In the genomic region with DNA sequence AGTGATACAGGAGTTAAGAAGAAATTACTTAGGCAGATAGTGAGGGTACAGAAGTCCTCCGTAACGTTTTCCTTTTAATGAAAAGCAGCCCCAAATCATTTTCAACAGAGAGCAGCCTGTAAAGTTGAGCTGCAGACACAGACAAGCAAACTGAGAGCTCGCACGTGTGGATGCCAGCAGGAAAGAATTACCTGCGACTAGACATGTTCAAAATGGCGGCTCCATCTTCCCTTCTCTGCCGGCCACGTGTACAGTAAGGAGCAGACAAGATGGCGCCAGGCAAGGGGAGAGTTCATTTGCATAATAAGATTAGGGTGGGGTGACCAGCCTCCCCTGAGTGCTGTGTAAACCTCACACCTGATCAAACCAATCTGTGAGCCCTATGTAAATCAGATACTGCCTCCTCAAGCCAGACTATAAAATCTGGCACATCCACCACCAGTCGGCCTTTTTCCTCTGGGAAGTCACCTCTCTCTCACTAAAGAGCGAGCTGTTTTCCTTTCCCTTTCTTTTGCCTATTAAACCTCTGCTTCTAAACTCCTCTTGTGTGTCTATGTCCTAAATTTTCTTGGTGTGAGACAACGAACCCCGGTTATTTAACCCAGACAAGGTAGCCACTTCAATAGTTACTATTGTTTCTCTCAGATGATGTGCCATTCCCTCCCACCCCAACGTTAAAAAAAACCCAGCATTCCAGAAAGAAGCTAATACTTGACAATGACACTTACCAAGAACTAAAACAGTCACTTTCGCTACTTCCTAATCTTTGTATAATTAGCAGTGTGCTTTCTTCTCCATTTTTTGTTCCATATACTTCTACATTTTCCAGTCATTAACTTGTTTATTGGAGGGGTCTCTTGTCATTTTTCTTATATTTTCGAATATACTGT, we compare ENCODE assay signal across 1 cellular context.
TF ChIP-seq lines count a peak whose summit lies in the region.

No MANE protein-coding gene starts in this region.

TF ChIP-seq in K562, 482 proteins besides CTCF, POLR2A, EP300 and RAD21 (continued from another document and continues in another):
- 0 out of 2 replicates have a peak, but pooled peaks have one; percentile 10 for TF ChIP-seq ZSCAN32 (CRISPR knock-in tag; IDR thresholded peaks at IDR 0.05)
- TF ChIP-seq BCL6 (CRISPR knock-in tag; IDR thresholded peaks at IDR 0.05) = peak; percentile 52; the same call in 1 of the 2 replicates
- no peak for TF ChIP-seq FIP1L1 (IDR thresholded peaks at IDR 0.05; ENCODE audit: low read depth, low read length, poor library complexity, severe bottlenecking)
- TF ChIP-seq ZNF445 (CRISPR knock-in tag; IDR thresholded peaks at IDR 0.05; ENCODE audit: low read depth) = no peak
- TF ChIP-seq ADNP (tag; IDR thresholded peaks at IDR 0.05) = no peak
- no peak for TF ChIP-seq ZNF224 (CRISPR knock-in tag; IDR thresholded peaks at IDR 0.05)
- TF ChIP-seq ZNF274 (IDR thresholded peaks at IDR 0.05; ENCODE audit: borderline replicate concordance, low read depth, low read length) = no peak
- TF ChIP-seq, protein P1, sequence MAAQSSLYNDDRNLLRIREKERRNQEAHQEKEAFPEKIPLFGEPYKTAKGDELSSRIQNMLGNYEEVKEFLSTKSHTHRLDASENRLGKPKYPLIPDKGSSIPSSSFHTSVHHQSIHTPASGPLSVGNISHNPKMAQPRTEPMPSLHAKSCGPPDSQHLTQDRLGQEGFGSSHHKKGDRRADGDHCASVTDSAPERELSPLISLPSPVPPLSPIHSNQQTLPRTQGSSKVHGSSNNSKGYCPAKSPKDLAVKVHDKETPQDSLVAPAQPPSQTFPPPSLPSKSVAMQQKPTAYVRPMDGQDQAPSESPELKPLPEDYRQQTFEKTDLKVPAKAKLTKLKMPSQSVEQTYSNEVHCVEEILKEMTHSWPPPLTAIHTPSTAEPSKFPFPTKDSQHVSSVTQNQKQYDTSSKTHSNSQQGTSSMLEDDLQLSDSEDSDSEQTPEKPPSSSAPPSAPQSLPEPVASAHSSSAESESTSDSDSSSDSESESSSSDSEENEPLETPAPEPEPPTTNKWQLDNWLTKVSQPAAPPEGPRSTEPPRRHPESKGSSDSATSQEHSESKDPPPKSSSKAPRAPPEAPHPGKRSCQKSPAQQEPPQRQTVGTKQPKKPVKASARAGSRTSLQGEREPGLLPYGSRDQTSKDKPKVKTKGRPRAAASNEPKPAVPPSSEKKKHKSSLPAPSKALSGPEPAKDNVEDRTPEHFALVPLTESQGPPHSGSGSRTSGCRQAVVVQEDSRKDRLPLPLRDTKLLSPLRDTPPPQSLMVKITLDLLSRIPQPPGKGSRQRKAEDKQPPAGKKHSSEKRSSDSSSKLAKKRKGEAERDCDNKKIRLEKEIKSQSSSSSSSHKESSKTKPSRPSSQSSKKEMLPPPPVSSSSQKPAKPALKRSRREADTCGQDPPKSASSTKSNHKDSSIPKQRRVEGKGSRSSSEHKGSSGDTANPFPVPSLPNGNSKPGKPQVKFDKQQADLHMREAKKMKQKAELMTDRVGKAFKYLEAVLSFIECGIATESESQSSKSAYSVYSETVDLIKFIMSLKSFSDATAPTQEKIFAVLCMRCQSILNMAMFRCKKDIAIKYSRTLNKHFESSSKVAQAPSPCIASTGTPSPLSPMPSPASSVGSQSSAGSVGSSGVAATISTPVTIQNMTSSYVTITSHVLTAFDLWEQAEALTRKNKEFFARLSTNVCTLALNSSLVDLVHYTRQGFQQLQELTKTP (IDR thresholded peaks at IDR 0.05; ENCODE audit: low read depth in 1 of 2, partially characterized antibody in 2 of 2) = no peak
- TF ChIP-seq, protein P2, sequence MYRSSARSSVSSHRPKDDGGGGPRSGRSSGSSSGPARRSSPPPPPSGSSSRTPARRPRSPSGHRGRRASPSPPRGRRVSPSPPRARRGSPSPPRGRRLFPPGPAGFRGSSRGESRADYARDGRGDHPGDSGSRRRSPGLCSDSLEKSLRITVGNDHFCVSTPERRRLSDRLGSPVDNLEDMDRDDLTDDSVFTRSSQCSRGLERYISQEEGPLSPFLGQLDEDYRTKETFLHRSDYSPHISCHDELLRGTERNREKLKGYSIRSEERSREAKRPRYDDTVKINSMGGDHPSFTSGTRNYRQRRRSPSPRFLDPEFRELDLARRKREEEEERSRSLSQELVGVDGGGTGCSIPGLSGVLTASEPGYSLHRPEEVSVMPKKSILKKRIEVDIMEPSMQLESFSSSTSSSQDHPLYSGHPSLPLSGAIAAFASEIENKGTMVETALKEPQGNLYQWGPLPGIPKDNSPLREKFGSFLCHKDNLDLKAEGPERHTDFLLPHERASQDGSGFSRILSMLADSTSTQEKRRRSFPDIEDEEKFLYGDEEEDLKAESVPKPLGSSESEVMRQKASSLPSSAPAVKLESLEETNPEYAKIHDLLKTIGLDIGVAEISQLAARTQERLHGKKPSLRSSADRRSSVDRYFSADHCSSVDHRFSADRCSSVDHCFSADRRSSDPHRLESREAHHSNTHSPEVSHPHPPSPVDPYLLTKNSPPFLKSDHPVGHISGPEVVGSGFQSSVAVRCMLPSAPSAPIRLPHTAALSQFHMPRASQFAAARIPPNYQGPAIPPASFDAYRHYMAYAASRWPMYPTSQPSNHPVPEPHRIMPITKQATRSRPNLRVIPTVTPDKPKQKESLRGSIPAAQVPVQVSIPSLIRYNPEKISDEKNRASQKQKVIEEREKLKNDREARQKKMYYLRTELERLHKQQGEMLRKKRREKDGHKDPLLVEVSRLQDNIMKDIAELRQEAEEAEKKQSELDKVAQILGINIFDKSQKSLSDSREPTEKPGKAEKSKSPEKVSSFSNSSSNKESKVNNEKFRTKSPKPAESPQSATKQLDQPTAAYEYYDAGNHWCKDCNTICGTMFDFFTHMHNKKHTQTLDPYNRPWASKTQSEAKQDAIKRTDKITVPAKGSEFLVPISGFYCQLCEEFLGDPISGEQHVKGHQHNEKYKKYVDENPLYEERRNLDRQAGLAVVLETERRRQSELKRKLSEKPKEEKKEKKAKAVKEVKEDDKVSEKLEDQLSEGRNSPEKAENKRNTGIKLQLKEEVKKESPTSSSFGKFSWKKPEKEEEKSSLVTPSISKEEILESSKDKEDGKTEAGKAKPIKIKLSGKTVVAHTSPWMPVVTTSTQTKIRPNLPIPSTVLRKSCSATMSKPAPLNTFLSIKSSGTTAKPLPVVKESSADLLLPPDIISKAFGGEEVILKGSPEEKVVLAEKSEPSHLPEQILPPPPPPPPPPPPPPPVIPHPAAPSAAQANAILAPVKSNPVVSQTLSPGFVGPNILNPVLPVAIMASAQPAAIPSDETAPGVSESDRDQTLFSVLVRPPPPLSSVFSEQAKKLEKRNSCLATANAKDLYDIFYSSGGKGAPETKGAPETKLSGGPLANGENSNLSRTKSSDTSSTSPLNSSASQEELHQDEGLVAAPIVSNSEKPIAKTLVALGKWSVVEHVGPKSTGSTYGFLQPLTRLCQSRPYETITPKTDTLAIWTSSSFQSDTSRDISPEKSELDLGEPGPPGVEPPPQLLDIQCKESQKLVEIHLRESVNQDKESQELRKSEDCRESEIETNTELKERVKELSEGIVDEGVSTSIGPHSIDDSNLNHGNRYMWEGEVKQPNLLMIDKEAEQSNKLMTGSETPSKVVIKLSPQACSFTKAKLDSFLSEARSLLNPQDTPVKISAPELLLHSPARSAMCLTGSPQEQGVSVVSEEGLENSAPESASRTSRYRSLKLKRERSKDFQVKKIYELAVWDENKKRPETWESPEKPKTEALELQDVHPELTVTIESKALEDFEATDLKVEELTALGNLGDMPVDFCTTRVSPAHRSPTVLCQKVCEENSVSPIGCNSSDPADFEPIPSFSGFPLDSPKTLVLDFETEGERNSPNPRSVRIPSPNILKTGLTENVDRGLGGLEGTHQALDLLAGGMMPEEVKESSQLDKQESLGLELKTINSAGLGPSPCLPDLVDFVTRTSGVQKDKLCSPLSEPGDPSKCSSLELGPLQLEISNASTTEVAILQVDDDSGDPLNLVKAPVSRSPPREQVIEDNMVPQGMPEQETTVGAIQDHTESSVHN (IDR thresholded peaks at IDR 0.05; ENCODE audit: borderline replicate concordance in 1 of 2, low read depth in 1 of 2) = no peak
- no peak for TF ChIP-seq PHB (CRISPR knock-in tag; IDR thresholded peaks at IDR 0.05)
- no peak for TF ChIP-seq TOE1 (IDR thresholded peaks at IDR 0.05; ENCODE audit: borderline replicate concordance)
- TF ChIP-seq TOE1 (CRISPR knock-in tag; IDR thresholded peaks at IDR 0.05; ENCODE audit: borderline replicate concordance, low read depth) = no peak
- TF ChIP-seq MYC (IDR thresholded peaks at IDR 0.05; ENCODE audit: low read depth, low read length) = peak; percentile 99
- peak; percentile 95 for TF ChIP-seq MYC (CRISPR knock-in tag; IDR thresholded peaks at IDR 0.05; ENCODE audit: borderline replicate concordance, low read depth)
- TF ChIP-seq ZNF780A (CRISPR knock-in tag; IDR thresholded peaks at IDR 0.05) = no peak
- no peak for TF ChIP-seq FOS (IDR thresholded peaks at IDR 0.05; ENCODE audit: extremely low read depth, insufficient read length)
- TF ChIP-seq, protein P3, sequence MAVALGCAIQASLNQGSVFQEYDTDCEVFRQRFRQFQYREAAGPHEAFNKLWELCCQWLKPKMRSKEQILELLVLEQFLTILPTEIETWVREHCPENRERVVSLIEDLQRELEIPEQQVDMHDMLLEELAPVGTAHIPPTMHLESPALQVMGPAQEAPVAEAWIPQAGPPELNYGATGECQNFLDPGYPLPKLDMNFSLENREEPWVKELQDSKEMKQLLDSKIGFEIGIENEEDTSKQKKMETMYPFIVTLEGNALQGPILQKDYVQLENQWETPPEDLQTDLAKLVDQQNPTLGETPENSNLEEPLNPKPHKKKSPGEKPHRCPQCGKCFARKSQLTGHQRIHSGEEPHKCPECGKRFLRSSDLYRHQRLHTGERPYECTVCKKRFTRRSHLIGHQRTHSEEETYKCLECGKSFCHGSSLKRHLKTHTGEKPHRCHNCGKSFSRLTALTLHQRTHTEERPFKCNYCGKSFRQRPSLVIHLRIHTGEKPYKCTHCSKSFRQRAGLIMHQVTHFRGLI (CRISPR knock-in tag; IDR thresholded peaks at IDR 0.05) = no peak
- TF ChIP-seq BRD4 (IDR thresholded peaks at IDR 0.05) = peak; percentile 40; the same call in 1 of the 2 replicates
- no peak for TF ChIP-seq ZFPM2 (CRISPR knock-in tag; IDR thresholded peaks at IDR 0.05)
- TF ChIP-seq SRF (CRISPR knock-in tag; IDR thresholded peaks at IDR 0.05) = no peak
- TF ChIP-seq ZNF133 (CRISPR knock-in tag; IDR thresholded peaks at IDR 0.05) = no peak
- TF ChIP-seq CBX8 (IDR thresholded peaks at IDR 0.05; ENCODE audit: borderline replicate concordance, extremely low read depth, low read depth, low read length, poor library complexity, severe bottlenecking) = no peak
- TF ChIP-seq ARID2 (IDR thresholded peaks at IDR 0.05) = no peak
- no peak for TF ChIP-seq MAFG (tag; conservative IDR thresholded peaks at IDR 0.05)
- no peak for TF ChIP-seq FUS (optimal IDR thresholded peaks at IDR 0.05; ENCODE audit: low read depth, low read length)
- TF ChIP-seq, protein P4, sequence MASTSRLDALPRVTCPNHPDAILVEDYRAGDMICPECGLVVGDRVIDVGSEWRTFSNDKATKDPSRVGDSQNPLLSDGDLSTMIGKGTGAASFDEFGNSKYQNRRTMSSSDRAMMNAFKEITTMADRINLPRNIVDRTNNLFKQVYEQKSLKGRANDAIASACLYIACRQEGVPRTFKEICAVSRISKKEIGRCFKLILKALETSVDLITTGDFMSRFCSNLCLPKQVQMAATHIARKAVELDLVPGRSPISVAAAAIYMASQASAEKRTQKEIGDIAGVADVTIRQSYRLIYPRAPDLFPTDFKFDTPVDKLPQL (IDR thresholded peaks at IDR 0.05; ENCODE audit: extremely low read depth, insufficient read length) = no peak
- TF ChIP-seq CBX5 (IDR thresholded peaks at IDR 0.05; ENCODE audit: borderline replicate concordance, low read depth) = no peak
- no peak for TF ChIP-seq DDX20 (tag; IDR thresholded peaks at IDR 0.05; ENCODE audit: low read depth)
- TF ChIP-seq ZEB2 (IDR thresholded peaks at IDR 0.05) = peak; percentile 17; the same call in 1 of the 2 replicates
- TF ChIP-seq HNRNPUL1 (IDR thresholded peaks at IDR 0.05; ENCODE audit: low read length) = no peak
- no peak for TF ChIP-seq KDM4B (IDR thresholded peaks at IDR 0.05; ENCODE audit: borderline replicate concordance in 2 of 2, low read depth in 1 of 2)
- TF ChIP-seq ETV5 (CRISPR knock-in tag; IDR thresholded peaks at IDR 0.05; ENCODE audit: low read depth) = no peak
- TF ChIP-seq FOXA1 (IDR thresholded peaks at IDR 0.05; ENCODE audit: borderline replicate concordance) = no peak
- TF ChIP-seq BRCA1 (IDR thresholded peaks at IDR 0.05) = no peak
- no peak for TF ChIP-seq BRCA1 (CRISPR knock-in tag; IDR thresholded peaks at IDR 0.05)
- no peak for TF ChIP-seq IRF2 (CRISPR knock-in tag; IDR thresholded peaks at IDR 0.05)
- TF ChIP-seq TAF7 (tag; IDR thresholded peaks at IDR 0.05) = peak; percentile 51; the same call in 1 of the 2 replicates
- TF ChIP-seq POLR3G (IDR thresholded peaks at IDR 0.05; ENCODE audit: extremely low read depth, insufficient read length, insufficient replicate concordance) = no peak
- no peak for TF ChIP-seq FOXM1 (IDR thresholded peaks at IDR 0.05; ENCODE audit: low read depth)
- TF ChIP-seq FOXM1 (CRISPR knock-in tag; IDR thresholded peaks at IDR 0.05; ENCODE audit: low read depth) = no peak
- TF ChIP-seq FOXP1 (CRISPR knock-in tag; IDR thresholded peaks at IDR 0.05) = no peak
- no peak for TF ChIP-seq HNRNPK (IDR thresholded peaks at IDR 0.05; ENCODE audit: low read depth, low read length, poor library complexity, severe bottlenecking)
- TF ChIP-seq HDAC6 (IDR thresholded peaks at IDR 0.05; ENCODE audit: low read depth, low read length) = no peak
- TF ChIP-seq GTF2E2 (tag; IDR thresholded peaks at IDR 0.05) = 0 out of 2 replicates have a peak, but pooled peaks have one; percentile 40
- peak; percentile 87 for TF ChIP-seq ZNF766 (CRISPR knock-in tag; conservative IDR thresholded peaks at IDR 0.05)
- TF ChIP-seq HDAC8 (tag; IDR thresholded peaks at IDR 0.05) = no peak; the same call in 1 of the 2 replicates
- TF ChIP-seq SRSF1 (IDR thresholded peaks at IDR 0.05; ENCODE audit: low read depth, low read length) = no peak
- TF ChIP-seq, protein P5, sequence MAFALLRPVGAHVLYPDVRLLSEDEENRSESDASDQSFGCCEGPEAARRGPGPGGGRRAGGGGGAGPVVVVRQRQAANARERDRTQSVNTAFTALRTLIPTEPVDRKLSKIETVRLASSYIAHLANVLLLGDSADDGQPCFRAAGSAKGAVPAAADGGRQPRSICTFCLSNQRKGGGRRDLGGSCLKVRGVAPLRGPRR (CRISPR knock-in tag; IDR thresholded peaks at IDR 0.05) = no peak
- TF ChIP-seq ARHGAP35 (IDR thresholded peaks at IDR 0.05; ENCODE audit: partially characterized antibody) = no peak
- no peak for TF ChIP-seq ZNF764 (CRISPR knock-in tag; IDR thresholded peaks at IDR 0.05; ENCODE audit: low read depth)
- no peak for TF ChIP-seq MIER1 (IDR thresholded peaks at IDR 0.05; ENCODE audit: low read depth)
